Comparison of ENCODE assay signal across 13 cellular contexts in genomic region chr1:101245575-101245927, GRCh38.
"Had no signal": no experiment of that assay in that cellular context is flagged by ENCODE, and none has a peak within 500 bp of the region (broad histone marks: within the 10 kb centered on the region; RNA-seq: fewer than 3 reads in every experiment).

No MANE protein-coding gene starts in this region.

- ATAC-seq: pancreas, sciatic nerve, SK-N-SH treated with all-trans-retinoic acid at 6 μM for 48 hours had no signal

- H3K36me3 ChIP-seq: esophagus squamous epithelium, neural progenitor cell, pancreas, thyroid gland, WERI-Rb-1 had no signal

- H3K4me1 ChIP-seq: esophagus squamous epithelium, pancreas, thyroid gland had no signal

- H3K27me3 ChIP-seq: neural progenitor cell, thyroid gland had no signal

- H3K9me3 ChIP-seq: esophagus squamous epithelium, pancreas, thyroid gland had no signal

- H3K27ac Mint-ChIP-seq: activated naive CD4-positive, alpha-beta T cell treated with anti-CD3 and anti-CD28 coated beads for 36 hours; activated T-helper 1 cell treated with anti-CD3 and anti-CD28 coated beads, Interleukin-12 subunit alpha, Interleukin-12 subunit beta, Interleukin-2, Interleukin-4 antibody, amounts not matched to agents 30 ng/mL and 10 ng/mL and 1 ng/mL, durations not matched to agents 14 hours and 24 hours and 36 hours; neural progenitor cell; T-helper 1 cell treated with Interleukin-12 subunit alpha and Interleukin-12 subunit beta and Interleukin-4 antibody, amounts not matched to agents 30 μg/mL and 1 μg/mL, for 36 hours had no signal

- DNase-seq: activated CD4-positive, alpha-beta T cell treated with anti-CD3 and anti-CD28 coated beads for 4 hours; activated CD8-positive, alpha-beta memory T cell treated with anti-CD3 and anti-CD28 coated beads, Interleukin-2, amount 50 U/mL, for 48 hours; activated naive CD4-positive, alpha-beta T cell treated with anti-CD3 and anti-CD28 coated beads for 36 hours; esophagus squamous epithelium; pancreas; thyroid gland; WERI-Rb-1 had no signal

- H3K4me3 Mint-ChIP-seq: activated naive CD4-positive, alpha-beta T cell treated with anti-CD3 and anti-CD28 coated beads for 36 hours; activated T-helper 1 cell treated with anti-CD3 and anti-CD28 coated beads, Interleukin-12 subunit alpha, Interleukin-12 subunit beta, Interleukin-2, Interleukin-4 antibody, amounts not matched to agents 30 ng/mL and 10 ng/mL and 1 ng/mL, durations not matched to agents 14 hours and 24 hours and 36 hours; neural progenitor cell; T-helper 1 cell treated with Interleukin-12 subunit alpha and Interleukin-12 subunit beta and Interleukin-4 antibody, amounts not matched to agents 30 μg/mL and 1 μg/mL, for 36 hours had no signal

- H3K4me2 ChIP-seq: neural progenitor cell had no signal

- H3K9me3 Mint-ChIP-seq: activated naive CD4-positive, alpha-beta T cell treated with anti-CD3 and anti-CD28 coated beads for 36 hours; activated T-helper 1 cell treated with anti-CD3 and anti-CD28 coated beads, Interleukin-12 subunit alpha, Interleukin-12 subunit beta, Interleukin-2, Interleukin-4 antibody, amounts not matched to agents 30 ng/mL and 10 ng/mL and 1 ng/mL, durations not matched to agents 14 hours and 24 hours and 36 hours; neural progenitor cell; T-helper 1 cell treated with Interleukin-12 subunit alpha and Interleukin-12 subunit beta and Interleukin-4 antibody, amounts not matched to agents 30 μg/mL and 1 μg/mL, for 36 hours had no signal

- H3K4me3 ChIP-seq: coronary artery, esophagus squamous epithelium, neural progenitor cell, pancreas, thyroid gland had no signal

- H3K27ac ChIP-seq: coronary artery, esophagus squamous epithelium, neural progenitor cell, pancreas, thyroid gland, WERI-Rb-1 had no signal
